8 cellular contexts compared by ENCODE assay signal in genomic region chr19:48415395-48415794, GRCh38. TPM values are rescaled to one million over a fixed set of nuclear protein-coding genes. Genes with fewer than 3 reads are reported as not detected.
DNase-seq lines count a peak whose midpoint lies in the region; ATAC-seq and TF ChIP-seq lines count a peak whose summit lies in the region.

No MANE protein-coding gene starts in this region.

- no peaks in the 10 kb centered on the region for H3K9me3 ChIP-seq in SJCRH30 (replicated peaks)
- no peaks in the 10 kb centered on the region for H3K9me3 ChIP-seq in left ventricle myocardium inferior (replicated peaks)

- no peak for TF ChIP-seq CTCF in left ventricle myocardium inferior (IDR thresholded peaks at IDR 0.05; ENCODE audit: borderline replicate concordance)

- DNase-seq in NCI-H1436 (lab: John Stamatoyannopoulos, UW): peak; percentile 71
- no peak for DNase-seq in NCI-H1436 treated with DMSO at 0.1 percent for 48 hours (lab: John Stamatoyannopoulos, UW)
- DNase-seq in SJCRH30: peak; percentile 72 to 79
- DNase-seq in activated naive CD4-positive, alpha-beta T cell treated with anti-CD3 and anti-CD28 coated beads, Interleukin-2, amount 50 U/mL, for 16 hours: peak; percentile 68
- DNase-seq in left ventricle myocardium inferior: peak; percentile 81
- peak; percentile 83 for DNase-seq in stimulated activated CD4-positive, alpha-beta T cell treated with anti-CD3 and anti-CD28 coated beads, Interleukin-15, amount 100 ng/mL, for 24 hours
- DNase-seq in NCI-H1048 (lab: John Stamatoyannopoulos, UW): no peak

- H3K27me3 ChIP-seq in SJCRH30: no peaks in the 10 kb centered on the region
- H3K27me3 ChIP-seq in left ventricle myocardium inferior (ENCODE audit: low read depth): peaks cover 17% of the 10 kb centered on the region

- intact Hi-C loops in left ventricle myocardium inferior (cut with micrococcal nuclease): no loop called here

- H3K4me1 ChIP-seq in SJCRH30: no peaks in the 10 kb centered on the region
- peaks cover 23% of the 10 kb centered on the region for H3K4me1 ChIP-seq in left ventricle myocardium inferior

- no peak overlapping the region for H3K4me3 ChIP-seq in SJCRH30
- peak overlapping the region; percentile 55 for H3K4me3 ChIP-seq in left ventricle myocardium inferior

- no peak for ATAC-seq in HG03520 (IDR thresholded peaks at IDR 0.05; ENCODE audit: unreplicated experiment)

- H3K36me3 ChIP-seq in SJCRH30 (no peaks in the 10 kb centered on the region), left ventricle myocardium inferior (no peaks in the 10 kb centered on the region)

- H3K27ac ChIP-seq in SJCRH30: no peak overlapping the region
- H3K27ac ChIP-seq in left ventricle myocardium inferior (replicated peaks): no peak overlapping the region

RNA-seq across cellular contexts. Expression of gene GRIN2D, which starts 21.9 kb away (rescaled TPM):
- 0.03 TPM in 1 of 2 replicates, not detected in the other for total RNA-seq in SJCRH30 (2014; rRNA removed; shearing (Covaris generic))
- 0.30 TPM for total RNA-seq in left ventricle myocardium inferior

RNA-seq across cellular contexts. Expression of gene KDELR1, which starts 24.0 kb away (rescaled TPM):
- 105 and 119 TPM in 2 replicates for total RNA-seq in SJCRH30 (2014; rRNA removed; shearing (Covaris generic))
- 68.4 TPM for total RNA-seq in left ventricle myocardium inferior

RNA-seq across cellular contexts. Expression of gene GRWD1, which starts 30.4 kb away (rescaled TPM):
- 40.4 and 44.6 TPM in 2 replicates for total RNA-seq in SJCRH30 (2014; rRNA removed; shearing (Covaris generic))
- total RNA-seq in left ventricle myocardium inferior: 17.0 TPM

RNA-seq across cellular contexts. Expression of gene KCNJ14, which starts 40.0 kb away (rescaled TPM):
- total RNA-seq in SJCRH30 (2014; rRNA removed; shearing (Covaris generic)): 0.41 and 0.57 TPM in 2 replicates
- total RNA-seq in left ventricle myocardium inferior: 0.27 TPM

RNA-seq across cellular contexts. Expression of gene SYNGR4, which starts 51.2 kb away (rescaled TPM):
- not detected in 2 replicates for total RNA-seq in SJCRH30 (2014; rRNA removed; shearing (Covaris generic))
- not detected for total RNA-seq in left ventricle myocardium inferior

Comparison
In these comparisons a context has a peak if more than half of its experiments do, and no peak if none do; other contexts are left out.
1. DNase-seq: peak in NCI-H1436 (single experiment), SJCRH30 (2 of 2), activated naive CD4-positive, alpha-beta T cell treated with anti-CD3 and anti-CD28 coated beads, Interleukin-2, amount 50 U/mL, for 16 hours (single experiment), left ventricle myocardium inferior (single experiment) and stimulated activated CD4-positive, alpha-beta T cell treated with anti-CD3 and anti-CD28 coated beads, Interleukin-15, amount 100 ng/mL, for 24 hours (single experiment); none in NCI-H1436 treated with DMSO at 0.1 percent for 48 hours (single experiment) and NCI-H1048 (single experiment).